Comparison of ENCODE assay signal across 1 cellular context in genomic region chr14:64971452-64971889, GRCh38.
A peak's percentile ranks its signal among the peaks of the same experiment; 100 is the strongest.
TF ChIP-seq lines count a peak whose summit lies in the region.

No MANE protein-coding gene starts in this region.

TF ChIP-seq in HepG2, 621 proteins besides CTCF, POLR2A, EP300 and RAD21:
- no peak for TF ChIP-seq RXRB (CRISPR knock-in tag; IDR thresholded peaks at IDR 0.05; ENCODE audit: borderline replicate concordance)
- no peak for TF ChIP-seq YEATS2 (CRISPR knock-in tag; IDR thresholded peaks at IDR 0.05; ENCODE audit: borderline replicate concordance)
- peak; percentile 6; the same call in 1 of the 2 replicates for TF ChIP-seq MYC (CRISPR knock-in tag; IDR thresholded peaks at IDR 0.05; ENCODE audit: borderline replicate concordance)
- TF ChIP-seq ZSCAN30 (CRISPR knock-in tag; IDR thresholded peaks at IDR 0.05) = no peak
- TF ChIP-seq SSRP1 (CRISPR knock-in tag; IDR thresholded peaks at IDR 0.05) = no peak
